ENCODE assay signal across 23 cellular contexts in the genomic region with DNA sequence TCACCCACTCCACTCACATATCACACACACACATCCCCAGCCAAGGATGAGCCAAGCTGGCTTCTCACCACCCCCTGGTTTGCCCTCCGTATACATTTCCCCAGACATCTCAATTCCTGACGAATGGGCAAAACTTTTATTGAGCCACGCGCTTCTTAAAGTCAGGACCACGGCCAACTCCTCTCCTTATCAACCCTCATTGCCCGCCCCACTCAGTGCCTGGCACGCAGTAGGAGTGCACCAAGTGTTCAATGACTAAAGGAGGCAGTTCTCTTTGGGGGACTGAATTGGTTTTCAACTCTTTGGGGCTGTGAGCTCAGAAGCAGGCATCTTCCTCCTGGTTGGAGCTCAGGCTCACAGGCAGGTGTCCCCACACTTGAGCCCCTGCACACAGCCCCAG. TPM values are rescaled to one million over a fixed set of nuclear protein-coding genes. Genes with fewer than 3 reads are reported as not detected.
DNase-seq lines count a peak whose midpoint lies in the region; ATAC-seq and TF ChIP-seq lines count a peak whose summit lies in the region.
"Had no signal": no experiment of that assay in that cellular context is flagged by ENCODE, and none has a peak within 500 bp of the region (broad histone marks: within the 10 kb centered on the region; RNA-seq: fewer than 3 reads in every experiment).

No MANE protein-coding gene starts in this region.

- H3K9me3 Mint-ChIP-seq in endodermal cell = no peaks in the 10 kb centered on the region
- H3K9me3 Mint-ChIP-seq: CD4-positive, CD25-positive, alpha-beta regulatory T cell had no signal

- peaks cover 14% of the 10 kb centered on the region for H3K27me3 Mint-ChIP-seq in endodermal cell (ENCODE audit: insufficient read depth)

- no peaks in the 10 kb centered on the region for H3K79me1 ChIP-seq in mesendoderm (ENCODE audit: low read length)

- peaks cover 12% of the 10 kb centered on the region for H4K20me1 ChIP-seq in DND-41 (ENCODE audit: insufficient read depth, low read length)

- H3K4ac ChIP-seq in mesendoderm (ENCODE audit: low read depth, low read length) = no peak overlapping the region

- no peak overlapping the region for H4K5ac ChIP-seq in mesendoderm (ENCODE audit: low read length)

- no peak overlapping the region for H2AK5ac ChIP-seq in mesendoderm (ENCODE audit: low read length)

- no peak overlapping the region for H3K4me2 ChIP-seq in DND-41 (ENCODE audit: insufficient read depth, low read length)
- no peak overlapping the region for H3K4me2 ChIP-seq in mesendoderm (ENCODE audit: low read length)
- H3K4me2 ChIP-seq: PC-9 had no signal

- H3K18ac ChIP-seq in mesendoderm (ENCODE audit: low read length) = no peak overlapping the region

- no peaks in the 10 kb centered on the region for H3K36me3 Mint-ChIP-seq in endodermal cell (ENCODE audit: low read depth)
- H3K36me3 Mint-ChIP-seq: CD4-positive, CD25-positive, alpha-beta regulatory T cell had no signal

- H3K79me2 ChIP-seq in DND-41 (ENCODE audit: insufficient read depth, low read length) = no peaks in the 10 kb centered on the region
- H3K79me2 ChIP-seq in mesendoderm (ENCODE audit: control insufficient read depth, insufficient read depth, low read length) = no peaks in the 10 kb centered on the region

- H3K9me3 ChIP-seq in DND-41 (ENCODE audit: insufficient read depth, low read length, severe bottlenecking) = no peaks in the 10 kb centered on the region
- no peaks in the 10 kb centered on the region for H3K9me3 ChIP-seq in endodermal cell (ENCODE audit: control insufficient read depth, low read length)
- H3K9me3 ChIP-seq: MG63, SJCRH30 had no signal

- 0 out of 3 replicates have a peak, but pooled peaks have one; percentile 42 for ATAC-seq in DND-41 (ENCODE audit: insufficient read depth, low read depth)
- ATAC-seq in HG03439 (IDR thresholded peaks at IDR 0.05; ENCODE audit: unreplicated experiment) = no peak
- ATAC-seq: Right ventricle myocardium inferior had no signal

- no peak overlapping the region for H2BK5ac ChIP-seq in mesendoderm (ENCODE audit: low read length)

- no peak overlapping the region for H3K23ac ChIP-seq in mesendoderm (ENCODE audit: low read length)

- no peak overlapping the region for H2BK15ac ChIP-seq in mesendoderm (replicated peaks; ENCODE audit: low read depth)

- 29 to 48% methylated on average over 1 to 7 of the region's 7 CpGs for WGBS in endodermal cell (ENCODE audit: insufficient coverage in 1 of 2, insufficient read length in 1 of 2), 2 experiments
- no CpG with 5 or more reads among the region's 7 CpGs for WGBS in mesendoderm (ENCODE audit: extremely low coverage, insufficient coverage, low lambda C conversion rate)

- H3K4me3 Mint-ChIP-seq in endodermal cell = no peak overlapping the region
- H3K4me3 Mint-ChIP-seq: CD4-positive, CD25-positive, alpha-beta regulatory T cell had no signal

- H2AFZ ChIP-seq in DND-41 (ENCODE audit: low read depth, low read length) = no peak overlapping the region
- H2AFZ ChIP-seq: PC-9 had no signal

- DNase-seq in DND-41 (peak; percentile 23), NB4 (ENCODE audit: low read depth) (peak; percentile 13), endodermal cell (peak; percentile 75), mesendoderm (peak; percentile 49), NCI-H2171 treated with DMSO at 0.1 percent for 48 hours (lab: John Stamatoyannopoulos, UW) (no peak), CD1c-positive myeloid dendritic cell (ENCODE audit: extremely low spot score) (no peak), putamen (ENCODE audit: low spot score) (no peak)
- DNase-seq: NCI-H2029 treated with DMSO at 0.1 percent for 48 hours had no signal

- H3K9ac ChIP-seq in DND-41 (ENCODE audit: low read depth, low read length) = no peak overlapping the region
- H3K9ac ChIP-seq in endodermal cell (ENCODE audit: extremely low read depth, low read length, poor library complexity, severe bottlenecking) = no peak overlapping the region
- no peak overlapping the region for H3K9ac ChIP-seq in mesendoderm (ENCODE audit: low read length)

- no peak overlapping the region for H3K56ac ChIP-seq in mesendoderm (ENCODE audit: low read length)

- H3K4me1 ChIP-seq in DND-41 (ENCODE audit: insufficient read depth, low read length) (no peaks in the 10 kb centered on the region), endodermal cell (ENCODE audit: control insufficient read depth, insufficient read depth, low read length) (no peaks in the 10 kb centered on the region), mesendoderm (ENCODE audit: control insufficient read depth, low read depth, low read length) (no peaks in the 10 kb centered on the region)
- H3K4me1 ChIP-seq: SJCRH30 had no signal

- H3K4me3 ChIP-seq in DND-41 (ENCODE audit: low read depth in 1 of 2, low read length in 2 of 2) (no peak overlapping the region), NB4 (ENCODE audit: low read depth, low read length) (no peak overlapping the region), endodermal cell (ENCODE audit: low read length) (no peak overlapping the region), mesendoderm (ENCODE audit: low read length) (no peak overlapping the region)
- H3K4me3 ChIP-seq: MG63, PC-9, SJCRH30 had no signal

- no peak overlapping the region for H2BK120ac ChIP-seq in mesendoderm (ENCODE audit: low read depth, low read length)

- no peak overlapping the region for H3K27ac ChIP-seq in DND-41 (ENCODE audit: low read length)
- no peak overlapping the region for H3K27ac ChIP-seq in endodermal cell (ENCODE audit: low read depth, low read length)
- H3K27ac ChIP-seq in mesendoderm (ENCODE audit: low read depth, low read length) = no peak overlapping the region
- H3K27ac ChIP-seq: PC-9, SJCRH30 had no signal

- H3K4me1 Mint-ChIP-seq in endodermal cell = no peaks in the 10 kb centered on the region

- no peak overlapping the region for H3K27ac Mint-ChIP-seq in endodermal cell

- no peak overlapping the region for H4K8ac ChIP-seq in mesendoderm (ENCODE audit: low read depth, low read length)

- no peak for TF ChIP-seq POLR2A in NB4 (IDR thresholded peaks at IDR 0.05; ENCODE audit: extremely low read depth, insufficient read length)

- H3K36me3 ChIP-seq in DND-41 (ENCODE audit: insufficient read depth, low read length) (no peaks in the 10 kb centered on the region), endodermal cell (ENCODE audit: control insufficient read depth, insufficient read depth, low read length) (no peaks in the 10 kb centered on the region), mesendoderm (ENCODE audit: control insufficient read depth, insufficient read depth, low read length) (no peaks in the 10 kb centered on the region)
- H3K36me3 ChIP-seq: MG63, SJCRH30 had no signal

- TF ChIP-seq CTCF in DND-41 (IDR thresholded peaks at IDR 0.05; ENCODE audit: borderline replicate concordance, extremely low read depth, low read length, poor library complexity, severe bottlenecking) (no peak), NB4 (IDR thresholded peaks at IDR 0.05; ENCODE audit: low read depth, low read length) (no peak), endodermal cell (conservative IDR thresholded peaks at IDR 0.05) (no peak)

- H3K27me3 ChIP-seq in DND-41 (ENCODE audit: insufficient read depth, low read length, poor library complexity) (no peaks in the 10 kb centered on the region), endodermal cell (ENCODE audit: control insufficient read depth, insufficient read depth, low read length, poor library complexity, severe bottlenecking) (peaks cover 16% of the 10 kb centered on the region), mesendoderm (ENCODE audit: insufficient read depth, low read length, poor library complexity) (no peaks in the 10 kb centered on the region)
- H3K27me3 ChIP-seq: MG63, SJCRH30 had no signal

RNA-seq across cellular contexts. Expression of a gene that starts 22.5 kb away (rescaled TPM):
- total RNA-seq in endodermal cell = not detected
- polyA plus RNA-seq in endodermal cell (2013, experiment 1 of 2) = not detected
- polyA plus RNA-seq in endodermal cell (2013, experiment 2 of 2) = not detected
- polyA plus RNA-seq in mesendoderm (2013, experiment 1 of 2) = 0.17 TPM
- polyA plus RNA-seq in mesendoderm (2013, experiment 2 of 2) = 0.27 TPM
- total RNA-seq: A172; CD4-positive, CD25-positive, alpha-beta regulatory T cell; Daoy; G401; HepG2; HT1080; LHCN-M2; NCI-H460; PC-9; Right ventricle myocardium inferior; RPMI7951; SJCRH30 had no signal
- polyA plus RNA-seq: BJ; CD4-positive, CD25-positive, alpha-beta regulatory T cell; HepG2 had no signal

Comparison
In these comparisons a context has a peak if more than half of its experiments do, and no peak if none do; other contexts are left out.
1. DNase-seq: peak in DND-41 (single experiment), NB4 (single experiment), endodermal cell (single experiment) and mesendoderm (single experiment); none in NCI-H2171 treated with DMSO at 0.1 percent for 48 hours (single experiment), CD1c-positive myeloid dendritic cell (single experiment) and putamen (single experiment).